Comparison of ENCODE assay signal across 15 cellular contexts in genomic region chr2:85019121-85019520, GRCh38. TPM values are rescaled to one million over a fixed set of nuclear protein-coding genes. Genes with fewer than 3 reads are reported as not detected.
A peak's percentile ranks its signal among the peaks of the same experiment; 100 is the strongest.
DNase-seq lines count a peak whose midpoint lies in the region; ATAC-seq and TF ChIP-seq lines count a peak whose summit lies in the region.
"Had no signal": no experiment of that assay in that cellular context is flagged by ENCODE, and none has a peak within 500 bp of the region (broad histone marks: within the 10 kb centered on the region; RNA-seq: fewer than 3 reads in every experiment).

No MANE protein-coding gene starts in this region.

- H3K27ac Mint-ChIP-seq in activated T-cell treated with anti-CD3 and anti-CD28 coated beads, Interleukin-2, amount 50 U/mL, for 72 hours: peak overlapping the region; percentile 73
- H3K27ac Mint-ChIP-seq in T-helper 17 cell: peak overlapping the region; percentile 37
- H3K27ac Mint-ChIP-seq: T-helper 1 cell treated with Interleukin-12 subunit alpha and Interleukin-12 subunit beta and Interleukin-4 antibody, amounts not matched to agents 30 μg/mL and 1 μg/mL, for 36 hours had no signal

- H3K9me3 ChIP-seq in T-helper 17 cell (ENCODE audit: control insufficient read depth, low read length, poor library complexity, severe bottlenecking) (no peaks in the 10 kb centered on the region), hepatocyte (ENCODE audit: low read depth) (no peaks in the 10 kb centered on the region)
- H3K9me3 ChIP-seq: psoas muscle, suprapubic skin had no signal

- H3K27ac ChIP-seq in hepatocyte: peak overlapping the region; percentile 73
- H3K27ac ChIP-seq: heart right ventricle, psoas muscle, suprapubic skin had no signal

- H4K20me1 ChIP-seq in hepatocyte (ENCODE audit: insufficient read depth, poor library complexity, severe bottlenecking): peaks cover 73% of the 10 kb centered on the region

- H3K4me3 ChIP-seq in hepatocyte: no peak overlapping the region
- H3K4me3 ChIP-seq: heart right ventricle, psoas muscle, suprapubic skin had no signal

- H2AFZ ChIP-seq in hepatocyte: no peak overlapping the region

- peaks cover 3 to 6% of the 10 kb centered on the region in 2 donors for H3K36me3 Mint-ChIP-seq in activated T-cell treated with anti-CD3 and anti-CD28 coated beads, Interleukin-2, amount 50 U/mL, for 72 hours (ENCODE audit: insufficient read depth in 2 of 2)
- no peaks in the 10 kb centered on the region for H3K36me3 Mint-ChIP-seq in T-helper 17 cell (ENCODE audit: low read depth)

- no peaks in the 10 kb centered on the region for H3K36me3 ChIP-seq in hepatocyte (replicated peaks; ENCODE audit: insufficient read depth, low read depth)

- peaks cover 19% of the 10 kb centered on the region for H3K4me1 ChIP-seq in hepatocyte (ENCODE audit: insufficient read depth)

- H3K27me3 ChIP-seq in hepatocyte: no peaks in the 10 kb centered on the region
- H3K27me3 ChIP-seq: heart right ventricle, suprapubic skin had no signal

- peak; percentile 55 to 56 for ATAC-seq in activated T-cell treated with anti-CD3 and anti-CD28 coated beads, Interleukin-2, amount 50 U/mL, for 72 hours (replicated peaks in 1 of 2)
- ATAC-seq in T-helper 17 cell: no peak
- peak; percentile 51 for ATAC-seq in stimulated activated naive CD8-positive, alpha-beta T cell treated with anti-CD3 and anti-CD28 coated beads, Interleukin-15, Interleukin-2, amounts not matched to agents 100 U/mL and 50 U/mL, for 24 hours
- ATAC-seq in HG03565 (IDR thresholded peaks at IDR 0.05; ENCODE audit: unreplicated experiment): no peak
- ATAC-seq: heart right ventricle, left cardiac atrium, psoas muscle had no signal

- DNase-seq in activated T-cell treated with anti-CD3 and anti-CD28 coated beads, Interleukin-2, amount 50 U/mL, for 72 hours: no peak
- DNase-seq in activated T-cell treated with anti-CD3 and anti-CD28 coated beads for 4 hours (no peak), T-helper 17 cell (no peak), hepatocyte (ENCODE audit: low spot score) (peak; percentile 25), inferior parietal cortex (ENCODE audit: extremely low spot score) (no peak), AG08395 (ENCODE audit: low spot score) (no peak)
- DNase-seq in stimulated activated naive CD8-positive, alpha-beta T cell treated with anti-CD3 and anti-CD28 coated beads, Interleukin-15, Interleukin-2, amounts not matched to agents 100 U/mL and 50 U/mL, for 24 hours: no peak
- DNase-seq: activated CD4-positive, alpha-beta T cell treated with anti-CD3 and anti-CD28 coated beads, Interleukin-2, amount 50 U/mL, for 1 hour; heart right ventricle; left cardiac atrium; NCI-H82; psoas muscle had no signal

- H3K4me1 Mint-ChIP-seq in activated T-cell treated with anti-CD3 and anti-CD28 coated beads, Interleukin-2, amount 50 U/mL, for 72 hours (ENCODE audit: low read depth): peaks cover 71% of the 10 kb centered on the region
- peaks cover 38% of the 10 kb centered on the region for H3K4me1 Mint-ChIP-seq in T-helper 17 cell

- H3K4me2 ChIP-seq in hepatocyte: no peak overlapping the region

- H3K9me3 Mint-ChIP-seq in activated T-cell treated with anti-CD3 and anti-CD28 coated beads, Interleukin-2, amount 50 U/mL, for 72 hours: no peaks in the 10 kb centered on the region
- H3K9me3 Mint-ChIP-seq: T-helper 1 cell treated with Interleukin-12 subunit alpha and Interleukin-12 subunit beta and Interleukin-4 antibody, amounts not matched to agents 30 μg/mL and 1 μg/mL, for 36 hours had no signal

- no peaks in the 10 kb centered on the region for H3K9me2 ChIP-seq in hepatocyte (replicated peaks; ENCODE audit: insufficient read depth)

- H3K4me3 Mint-ChIP-seq in activated T-cell treated with anti-CD3 and anti-CD28 coated beads, Interleukin-2, amount 50 U/mL, for 72 hours: peak overlapping the region in 1 of 2 donors; percentile 32
- no peak overlapping the region for H3K4me3 Mint-ChIP-seq in T-helper 17 cell
- H3K4me3 Mint-ChIP-seq: T-helper 1 cell treated with Interleukin-12 subunit alpha and Interleukin-12 subunit beta and Interleukin-4 antibody, amounts not matched to agents 30 μg/mL and 1 μg/mL, for 36 hours had no signal

- H3K79me2 ChIP-seq in hepatocyte: peaks cover 89% of the 10 kb centered on the region

- H3K27me3 Mint-ChIP-seq in activated T-cell treated with anti-CD3 and anti-CD28 coated beads, Interleukin-2, amount 50 U/mL, for 72 hours (ENCODE audit: low read depth): no peaks in the 10 kb centered on the region
- H3K27me3 Mint-ChIP-seq in T-helper 17 cell: no peaks in the 10 kb centered on the region

- TF ChIP-seq CTCF in hepatocyte (IDR thresholded peaks at IDR 0.05; ENCODE audit: poor library complexity): no peak

RNA-seq across cellular contexts. Expression of gene KCMF1, which starts 48.2 kb away (rescaled TPM):
- 100 to 1,000 TPM; 115 to 139 TPM for total RNA-seq in activated T-cell treated with anti-CD3 and anti-CD28 coated beads, Interleukin-2, amount 50 U/mL, for 72 hours
- total RNA-seq in T-helper 17 cell (10 to 100 TPM; 63.6 to 80.6 TPM), hepatocyte (52.1 and 63.0 TPM in 2 replicates)
- 49.8 and 50.8 TPM in 2 replicates for polyA plus RNA-seq in hepatocyte

Comparison
In these comparisons a context has a peak if more than half of its experiments do, and no peak if none do; other contexts are left out.
1. ATAC-seq: peak in activated T-cell treated with anti-CD3 and anti-CD28 coated beads, Interleukin-2, amount 50 U/mL, for 72 hours (2 of 2) and stimulated activated naive CD8-positive, alpha-beta T cell treated with anti-CD3 and anti-CD28 coated beads, Interleukin-15, Interleukin-2, amounts not matched to agents 100 U/mL and 50 U/mL, for 24 hours (single experiment); none in T-helper 17 cell (single experiment) and HG03565 (single experiment).